Comparison of ENCODE assay signal across 16 cellular contexts in the genomic region with DNA sequence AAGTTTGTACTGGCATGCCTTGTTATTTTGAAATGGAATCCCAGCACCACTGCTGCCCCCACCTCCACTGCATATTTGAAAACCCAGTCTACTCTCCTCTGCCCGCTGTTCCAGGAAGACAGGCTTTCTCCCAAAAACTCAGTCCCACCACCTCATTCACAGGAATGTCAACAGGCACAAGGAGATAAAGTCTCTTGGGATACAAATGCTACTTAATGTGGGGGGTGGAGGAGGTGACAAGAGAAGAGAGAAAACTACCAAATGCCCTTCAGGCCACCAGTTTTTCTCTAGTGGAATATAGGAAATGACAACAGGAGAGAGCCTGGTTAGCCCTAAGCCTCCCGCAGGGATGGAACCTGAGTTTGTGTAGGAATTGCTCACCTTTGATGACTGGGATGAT. TPM values are rescaled to one million over a fixed set of nuclear protein-coding genes. Genes with fewer than 3 reads are reported as not detected.
DNase-seq lines count a peak whose midpoint lies in the region; ATAC-seq and TF ChIP-seq lines count a peak whose summit lies in the region.
"Had no signal": no experiment of that assay in that cellular context is flagged by ENCODE, and none has a peak within 500 bp of the region (broad histone marks: within the 10 kb centered on the region; RNA-seq: fewer than 3 reads in every experiment).

No MANE protein-coding gene starts in this region.

- H3K79me2 ChIP-seq in GM23338 (replicated peaks; ENCODE audit: insufficient read depth) (no peaks in the 10 kb centered on the region; the same call in 1 of the 2 replicates), Loucy (ENCODE audit: insufficient read depth, low read length) (no peaks in the 10 kb centered on the region), osteoblast (ENCODE audit: insufficient read depth, low read length) (peaks cover 11% of the 10 kb centered on the region)

- H3K4me1 Mint-ChIP-seq in GM23338 (peaks cover 40% of the 10 kb centered on the region), glutamatergic neuron (ENCODE audit: low read depth, unreplicated experiment) (peaks cover 20% of the 10 kb centered on the region)

- H3K36me3 ChIP-seq in GM23338 (ENCODE audit: insufficient read depth): no peaks in the 10 kb centered on the region
- no peaks in the 10 kb centered on the region for H3K36me3 ChIP-seq in Loucy (ENCODE audit: insufficient read depth, low read length)
- H3K36me3 ChIP-seq in osteoblast (ENCODE audit: insufficient read depth, low read length): no peaks in the 10 kb centered on the region
- H3K36me3 ChIP-seq: ascending aorta, neutrophil, thoracic aorta, WERI-Rb-1 had no signal

- ATAC-seq in GM23338 (no peak), HG03354 (IDR thresholded peaks at IDR 0.05; ENCODE audit: poor library complexity, severe bottlenecking, unreplicated experiment) (no peak), HG03039 (IDR thresholded peaks at IDR 0.05; ENCODE audit: unreplicated experiment) (no peak)

- H3K9me3 ChIP-seq in Loucy (ENCODE audit: insufficient read depth, low read depth, low read length): no peaks in the 10 kb centered on the region
- no peaks in the 10 kb centered on the region for H3K9me3 ChIP-seq in osteoblast (ENCODE audit: low read depth, low read length)
- H3K9me3 ChIP-seq: ascending aorta, neutrophil had no signal

- H3K27me3 Mint-ChIP-seq in GM23338 (ENCODE audit: insufficient read depth, low read depth, poor library complexity) (peaks cover 53% of the 10 kb centered on the region), glutamatergic neuron (ENCODE audit: unreplicated experiment) (peaks cover 15% of the 10 kb centered on the region)

- H3K9me2 ChIP-seq in GM23338 (ENCODE audit: insufficient read depth): no peaks in the 10 kb centered on the region
- H3K9me2 ChIP-seq in Loucy (replicated peaks; ENCODE audit: low read depth, low read length): no peaks in the 10 kb centered on the region

- no peak overlapping the region for H3K9ac ChIP-seq in Loucy (ENCODE audit: low read depth, low read length, poor library complexity, severe bottlenecking)

- H3K4me2 ChIP-seq in GM23338 (peak overlapping the region; percentile 98), Loucy (ENCODE audit: low read depth, low read length, poor library complexity, severe bottlenecking) (peak overlapping the region; percentile 85), osteoblast (ENCODE audit: insufficient read depth, low read length) (peak overlapping the region; percentile 93)

- H3K4me3 ChIP-seq in GM23338 (peak overlapping the region; percentile 84), Loucy (ENCODE audit: low read length, poor library complexity, severe bottlenecking) (peak overlapping the region; percentile 73), osteoblast (ENCODE audit: insufficient read depth, low read length) (no peak overlapping the region)

- H3K9me3 Mint-ChIP-seq in GM23338 (peaks cover 5% of the 10 kb centered on the region; the same call in 2 of the 3 replicates), glutamatergic neuron (ENCODE audit: unreplicated experiment) (peaks cover 6% of the 10 kb centered on the region)

- H2AFZ ChIP-seq in GM23338 (no peak overlapping the region), Loucy (ENCODE audit: low read length) (no peak overlapping the region), osteoblast (ENCODE audit: low read length) (no peak overlapping the region)

- H3K27ac Mint-ChIP-seq in GM23338: no peak overlapping the region
- no peak overlapping the region for H3K27ac Mint-ChIP-seq in glutamatergic neuron (ENCODE audit: unreplicated experiment)
- H3K27ac Mint-ChIP-seq: T-helper 1 cell treated with Interleukin-12 subunit alpha and Interleukin-12 subunit beta and Interleukin-4 antibody, amounts not matched to agents 30 μg/mL and 1 μg/mL, for 36 hours had no signal

- TF ChIP-seq CTCF in GM23338 (conservative IDR thresholded peaks at IDR 0.05; ENCODE audit: low read depth in 2 of 2): no peak
- no peak for TF ChIP-seq CTCF in Loucy (conservative IDR thresholded peaks at IDR 0.05; ENCODE audit: low read length)
- TF ChIP-seq CTCF in glutamatergic neuron (IDR thresholded peaks at IDR 0.05; ENCODE audit: partially characterized antibody, unreplicated experiment): no peak
- no peak for TF ChIP-seq CTCF in osteoblast (IDR thresholded peaks at IDR 0.05; ENCODE audit: extremely low read depth, low read depth, low read length)

- H3K27me3 ChIP-seq in GM23338 (ENCODE audit: insufficient read depth) (peaks cover 35% of the 10 kb centered on the region), Loucy (ENCODE audit: insufficient read depth, low read length, poor library complexity, severe bottlenecking) (no peaks in the 10 kb centered on the region), osteoblast (ENCODE audit: insufficient read depth, low read length) (peaks cover 5% of the 10 kb centered on the region)
- H3K27me3 ChIP-seq: ascending aorta had no signal

- no peaks in the 10 kb centered on the region for H4K20me1 ChIP-seq in GM23338 (replicated peaks; ENCODE audit: insufficient read depth)
- H4K20me1 ChIP-seq in Loucy (ENCODE audit: insufficient read depth, low read length, poor library complexity, severe bottlenecking): no peaks in the 10 kb centered on the region
- no peaks in the 10 kb centered on the region for H4K20me1 ChIP-seq in osteoblast (ENCODE audit: insufficient read depth, low read length)

- H3K4me3 Mint-ChIP-seq in GM23338 (peak overlapping the region; percentile 77), glutamatergic neuron (ENCODE audit: unreplicated experiment) (peak overlapping the region; percentile 4)
- H3K4me3 Mint-ChIP-seq: T-helper 1 cell treated with Interleukin-12 subunit alpha and Interleukin-12 subunit beta and Interleukin-4 antibody, amounts not matched to agents 30 μg/mL and 1 μg/mL, for 36 hours had no signal

- H3K4me1 ChIP-seq in GM23338 (ENCODE audit: insufficient read depth) (peaks cover 23% of the 10 kb centered on the region), Loucy (ENCODE audit: insufficient read depth, low read length, poor library complexity, severe bottlenecking) (peaks cover 35% of the 10 kb centered on the region), osteoblast (ENCODE audit: insufficient read depth, low read length) (peaks cover 18% of the 10 kb centered on the region)

- H3F3A ChIP-seq in GM23338 (replicated peaks; ENCODE audit: low read depth): peaks cover 2% of the 10 kb centered on the region; the same call in 1 of the 2 replicates
- no peaks in the 10 kb centered on the region for H3F3A ChIP-seq in Loucy (ENCODE audit: low read depth)

- H3K36me3 Mint-ChIP-seq in GM23338 (ENCODE audit: low read depth): no peaks in the 10 kb centered on the region; the same call in 2 of the 3 replicates
- peaks cover 4% of the 10 kb centered on the region for H3K36me3 Mint-ChIP-seq in glutamatergic neuron (ENCODE audit: unreplicated experiment)

- H3K27ac ChIP-seq in GM23338 (ENCODE audit: low read depth) (no peak overlapping the region), osteoblast (ENCODE audit: low read depth, low read length) (no peak overlapping the region)
- H3K27ac ChIP-seq: neutrophil, thoracic aorta had no signal

- DNase-seq in GM23338 (ENCODE audit: low spot score) (no peak), glutamatergic neuron (no peak), osteoblast (ENCODE audit: insufficient read length, low spot score, missing footprints) (peak; percentile 84), kidney tubule cell (ENCODE audit: low spot score) (no peak)
- DNase-seq: COR-L47, NCI-H524 treated with DMSO at 0.1 percent for 48 hours, SIG-M5 had no signal

TF ChIP-seq in GM23338, 12 proteins besides CTCF, POLR2A, EP300 and RAD21:
- TF ChIP-seq, protein P1, sequence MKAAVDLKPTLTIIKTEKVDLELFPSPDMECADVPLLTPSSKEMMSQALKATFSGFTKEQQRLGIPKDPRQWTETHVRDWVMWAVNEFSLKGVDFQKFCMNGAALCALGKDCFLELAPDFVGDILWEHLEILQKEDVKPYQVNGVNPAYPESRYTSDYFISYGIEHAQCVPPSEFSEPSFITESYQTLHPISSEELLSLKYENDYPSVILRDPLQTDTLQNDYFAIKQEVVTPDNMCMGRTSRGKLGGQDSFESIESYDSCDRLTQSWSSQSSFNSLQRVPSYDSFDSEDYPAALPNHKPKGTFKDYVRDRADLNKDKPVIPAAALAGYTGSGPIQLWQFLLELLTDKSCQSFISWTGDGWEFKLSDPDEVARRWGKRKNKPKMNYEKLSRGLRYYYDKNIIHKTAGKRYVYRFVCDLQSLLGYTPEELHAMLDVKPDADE (IDR thresholded peaks at IDR 0.05): no peak
- TF ChIP-seq JUNB (IDR thresholded peaks at IDR 0.05; ENCODE audit: unreplicated experiment): no peak
- no peak for TF ChIP-seq EZH2 (IDR thresholded peaks at IDR 0.05; ENCODE audit: low read depth, unreplicated experiment)
- TF ChIP-seq STAT1 (IDR thresholded peaks at IDR 0.05; ENCODE audit: unreplicated experiment): no peak

RNA-seq across cellular contexts. Expression of a gene that starts 1.0 kb away (rescaled TPM):
- 7.1 and 8.6 TPM in 2 replicates for total RNA-seq in GM23338 (2014; rRNA removed; shearing (Covaris generic))
- polyA plus RNA-seq in GM23338 (2016; fragmentation: Nextera tagmentation; extraction: Ambion mirVana): 5.1 and 5.2 TPM in 2 replicates
- total RNA-seq in glutamatergic neuron (ENCODE audit: unreplicated experiment) (8.5 TPM), osteoblast (1.1 and 1.8 TPM in 2 replicates)
- total RNA-seq: mesenteric fat pad had no signal
